Comparison of ENCODE assay signal across 16 cellular contexts in the genomic region with DNA sequence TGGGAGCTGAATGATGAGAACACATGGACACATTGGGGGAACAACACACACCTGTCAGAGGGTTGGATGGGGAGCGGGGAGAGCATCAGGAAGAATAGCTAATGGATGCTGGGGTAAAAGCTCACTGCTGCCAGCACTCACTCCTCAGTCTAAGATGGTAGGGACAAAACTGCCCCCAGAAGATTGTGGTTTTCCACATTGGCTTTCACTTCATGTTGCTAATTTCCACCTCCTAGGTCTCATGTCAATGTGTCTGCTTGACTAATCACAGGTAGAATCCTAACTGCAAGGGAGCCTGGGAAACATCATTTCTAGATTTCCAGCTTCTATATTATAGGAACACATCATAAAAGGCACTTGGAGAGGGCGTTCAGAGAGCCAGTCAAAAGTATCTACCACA. TPM values are rescaled to one million over a fixed set of nuclear protein-coding genes. Genes with fewer than 3 reads are reported as not detected.
"Had no signal": no experiment of that assay in that cellular context is flagged by ENCODE, and none has a peak within 500 bp of the region (broad histone marks: within the 10 kb centered on the region; RNA-seq: fewer than 3 reads in every experiment).

No MANE protein-coding gene starts in this region.

- H3K9me3 ChIP-seq: ascending aorta, breast epithelium, pancreas, sigmoid colon, spleen, stomach, testis had no signal

- H3K36me3 ChIP-seq: ascending aorta, breast epithelium, pancreas, sigmoid colon, stomach had no signal

- H3K27ac Mint-ChIP-seq: T-helper 1 cell treated with Interleukin-12 subunit alpha and Interleukin-12 subunit beta and Interleukin-4 antibody, amounts not matched to agents 30 μg/mL and 1 μg/mL, for 36 hours had no signal

- H3K4me1 ChIP-seq: ascending aorta, breast epithelium, pancreas, sigmoid colon, testis had no signal

- ATAC-seq: pancreas, SK-N-SH treated with all-trans-retinoic acid at 6 μM for 48 hours had no signal

- H3K27me3 ChIP-seq: ascending aorta, breast epithelium, pancreas, sigmoid colon, spleen, stomach, testis had no signal

- H3K4me1 Mint-ChIP-seq: neural crest cell had no signal

- H3K4me3 Mint-ChIP-seq: neural crest cell; T-helper 1 cell treated with Interleukin-12 subunit alpha and Interleukin-12 subunit beta and Interleukin-4 antibody, amounts not matched to agents 30 μg/mL and 1 μg/mL, for 36 hours had no signal

- DNase-seq: activated CD4-positive, alpha-beta T cell treated with anti-CD3 and anti-CD28 coated beads, Interleukin-2, amount 50 U/mL, for 1 hour; activated CD4-positive, CD25-positive, alpha-beta regulatory T cell; activated effector memory CD4-positive, alpha-beta T cell treated with Interleukin-2 at 50 U/mL for 16 hours; cerebellar nuclear complex; effector CD8-positive, alpha-beta T cell; foreskin melanocyte; pancreas; sigmoid colon; spleen; stomach; testis had no signal

- H3K4me3 ChIP-seq: ascending aorta, breast epithelium, pancreas, sigmoid colon, spleen, stomach, testis had no signal

- H3K27ac ChIP-seq: ascending aorta, breast epithelium, pancreas, sigmoid colon, spleen, stomach, testis had no signal

- H3K9me3 Mint-ChIP-seq: neural crest cell had no signal

RNA-seq across cellular contexts. Expression of gene APBB1IP, which starts 22.6 kb away (rescaled TPM):
- total RNA-seq: ascending aorta, neural crest cell had no signal
